In the genomic region with DNA sequence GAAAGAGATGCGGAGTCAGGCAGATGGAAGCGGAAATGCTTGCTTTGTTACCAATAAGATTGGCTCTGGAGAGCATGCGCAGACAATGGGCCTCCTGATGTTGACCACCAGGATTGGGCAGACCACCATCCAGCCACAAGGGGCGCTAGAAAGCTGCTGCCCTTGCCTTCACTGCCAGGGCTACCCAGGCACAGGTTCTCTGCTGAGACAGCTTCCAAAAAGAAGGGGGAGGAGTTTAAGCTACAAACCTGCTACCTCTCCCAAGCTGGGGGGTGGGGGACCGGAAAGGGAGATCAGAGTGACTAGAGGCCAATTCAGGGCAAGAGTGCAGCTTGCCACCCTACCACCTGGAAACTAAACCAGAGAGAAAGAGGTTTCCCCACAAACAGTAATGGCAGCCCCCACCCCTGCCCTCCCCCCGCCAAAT, we compare ENCODE assay signal across 9 cellular contexts.
DNase-seq lines count a peak whose midpoint lies in the region; ATAC-seq and TF ChIP-seq lines count a peak whose summit lies in the region.
"Had no signal": no experiment of that assay in that cellular context is flagged by ENCODE, and none has a peak within 500 bp of the region (broad histone marks: within the 10 kb centered on the region; RNA-seq: fewer than 3 reads in every experiment).

No MANE protein-coding gene starts in this region.

- H3K27me3 ChIP-seq in Loucy (ENCODE audit: insufficient read depth, low read length, poor library complexity, severe bottlenecking) (no peaks in the 10 kb centered on the region), foreskin keratinocyte (peaks cover 4% of the 10 kb centered on the region)

- H3K4me3 Mint-ChIP-seq in activated CD8-positive, alpha-beta T cell treated with anti-CD3 and anti-CD28 coated beads for 36 hours: no peak overlapping the region
- H3K4me3 Mint-ChIP-seq: CD4-positive, CD25-positive, alpha-beta regulatory T cell had no signal

- no peaks in the 10 kb centered on the region for H4K20me1 ChIP-seq in Loucy (ENCODE audit: insufficient read depth, low read length, poor library complexity, severe bottlenecking)

- H3F3A ChIP-seq in Loucy (ENCODE audit: low read depth): no peaks in the 10 kb centered on the region

- DNase-seq in NCI-H1436 (lab: John Stamatoyannopoulos, UW) (peak; percentile 5), NCI-H1436 treated with DMSO at 0.1 percent for 48 hours (lab: John Stamatoyannopoulos, UW) (no peak), foreskin keratinocyte (no peak)
- DNase-seq in activated CD8-positive, alpha-beta T cell treated with anti-CD3 and anti-CD28 coated beads for 36 hours: peak; percentile 73
- DNase-seq in stimulated activated CD4-positive, alpha-beta T cell treated with anti-CD3 and anti-CD28 coated beads, Interleukin-1b, Interleukin-23, amount 100 ng/mL, for 48 hours: peak; percentile 68

- H3K9ac ChIP-seq in Loucy (ENCODE audit: low read depth, low read length, poor library complexity, severe bottlenecking): no peak overlapping the region

- H3K9me2 ChIP-seq in Loucy (replicated peaks; ENCODE audit: low read depth, low read length): no peaks in the 10 kb centered on the region

- POLR2A ChIA-PET in activated CD8-positive, alpha-beta T cell treated with anti-CD3 and anti-CD28 coated beads for 36 hours (lab: Charles Lee): no interaction called here

- no peaks in the 10 kb centered on the region for H3K9me3 ChIP-seq in Loucy (ENCODE audit: insufficient read depth, low read depth, low read length)

- intact Hi-C loops in activated CD8-positive, alpha-beta T cell treated with anti-CD3 and anti-CD28 coated beads for 36 hours (cut with micrococcal nuclease): loop anchor here (10.0 kb wide), 1 partner anchor 95 kb away; no protein-coding TSS in a partner anchor

- no peak overlapping the region for H3K27ac ChIP-seq in foreskin keratinocyte

- H3K4me2 ChIP-seq in Loucy (ENCODE audit: low read depth, low read length, poor library complexity, severe bottlenecking): no peak overlapping the region

- H3K27ac Mint-ChIP-seq in activated CD8-positive, alpha-beta T cell treated with anti-CD3 and anti-CD28 coated beads for 36 hours: no peak overlapping the region
- H3K27ac Mint-ChIP-seq: CD4-positive, CD25-positive, alpha-beta regulatory T cell had no signal

- H3K4me3 ChIP-seq in Loucy (ENCODE audit: low read length, poor library complexity, severe bottlenecking): no peak overlapping the region

- no peaks in the 10 kb centered on the region for H3K9me3 Mint-ChIP-seq in activated CD8-positive, alpha-beta T cell treated with anti-CD3 and anti-CD28 coated beads for 36 hours
- H3K9me3 Mint-ChIP-seq: CD4-positive, CD25-positive, alpha-beta regulatory T cell had no signal

- no peaks in the 10 kb centered on the region for H3K79me2 ChIP-seq in Loucy (ENCODE audit: insufficient read depth, low read length)

- TF ChIP-seq CTCF in Loucy (conservative IDR thresholded peaks at IDR 0.05; ENCODE audit: low read length) (peak; percentile 87), foreskin keratinocyte (conservative IDR thresholded peaks at IDR 0.05) (peak; percentile 55)
- peak; percentile 74 for TF ChIP-seq CTCF in activated CD8-positive, alpha-beta T cell treated with anti-CD3 and anti-CD28 coated beads for 36 hours (IDR thresholded peaks at IDR 0.05)

- H3K4me1 Mint-ChIP-seq in activated CD8-positive, alpha-beta T cell treated with anti-CD3 and anti-CD28 coated beads for 36 hours (ENCODE audit: low read depth): no peaks in the 10 kb centered on the region

- peaks cover 18% of the 10 kb centered on the region for H3K27me3 Mint-ChIP-seq in activated CD8-positive, alpha-beta T cell treated with anti-CD3 and anti-CD28 coated beads for 36 hours

- H2AFZ ChIP-seq in Loucy (ENCODE audit: low read length): no peak overlapping the region

- CTCF ChIA-PET in activated CD8-positive, alpha-beta T cell treated with anti-CD3 and anti-CD28 coated beads for 36 hours (lab: Charles Lee): interaction anchor here (0.7 to 1.8 kb wide), 17 partner anchors 9 to 337 kb away, joined by 3 to 6 read pairs (median 4); no protein-coding TSS in a partner anchor

- no peaks in the 10 kb centered on the region for H3K36me3 ChIP-seq in Loucy (ENCODE audit: insufficient read depth, low read length)

- ATAC-seq in activated CD8-positive, alpha-beta T cell treated with anti-CD3 and anti-CD28 coated beads for 36 hours: peak; percentile 73
- ATAC-seq in foreskin keratinocyte: peak; percentile 45
- no peak for ATAC-seq in GM19452 (IDR thresholded peaks at IDR 0.05; ENCODE audit: unreplicated experiment)
- no peak for ATAC-seq in HG03457 (IDR thresholded peaks at IDR 0.05; ENCODE audit: unreplicated experiment)

- H3K36me3 Mint-ChIP-seq in activated CD8-positive, alpha-beta T cell treated with anti-CD3 and anti-CD28 coated beads for 36 hours (ENCODE audit: low read depth): no peaks in the 10 kb centered on the region
- H3K36me3 Mint-ChIP-seq: CD4-positive, CD25-positive, alpha-beta regulatory T cell had no signal

- no peaks in the 10 kb centered on the region for H3K4me1 ChIP-seq in Loucy (ENCODE audit: insufficient read depth, low read length, poor library complexity, severe bottlenecking)
- H3K4me1 ChIP-seq in foreskin keratinocyte: no peaks in the 10 kb centered on the region

Comparison
In these comparisons a context has a peak if more than half of its experiments do, and no peak if none do; other contexts are left out.
1. DNase-seq: peak in NCI-H1436 (single experiment), activated CD8-positive, alpha-beta T cell treated with anti-CD3 and anti-CD28 coated beads for 36 hours (single experiment) and stimulated activated CD4-positive, alpha-beta T cell treated with anti-CD3 and anti-CD28 coated beads, Interleukin-1b, Interleukin-23, amount 100 ng/mL, for 48 hours (single experiment); none in NCI-H1436 treated with DMSO at 0.1 percent for 48 hours (single experiment) and foreskin keratinocyte (0 of 2).
2. ATAC-seq: peak in activated CD8-positive, alpha-beta T cell treated with anti-CD3 and anti-CD28 coated beads for 36 hours (single experiment) and foreskin keratinocyte (single experiment); none in GM19452 (single experiment) and HG03457 (single experiment).
3. Peak in every context shown above with its lines, with median percentiles within 50 percentile points of each other: CTCF ChIP-seq.